In the genomic region with DNA sequence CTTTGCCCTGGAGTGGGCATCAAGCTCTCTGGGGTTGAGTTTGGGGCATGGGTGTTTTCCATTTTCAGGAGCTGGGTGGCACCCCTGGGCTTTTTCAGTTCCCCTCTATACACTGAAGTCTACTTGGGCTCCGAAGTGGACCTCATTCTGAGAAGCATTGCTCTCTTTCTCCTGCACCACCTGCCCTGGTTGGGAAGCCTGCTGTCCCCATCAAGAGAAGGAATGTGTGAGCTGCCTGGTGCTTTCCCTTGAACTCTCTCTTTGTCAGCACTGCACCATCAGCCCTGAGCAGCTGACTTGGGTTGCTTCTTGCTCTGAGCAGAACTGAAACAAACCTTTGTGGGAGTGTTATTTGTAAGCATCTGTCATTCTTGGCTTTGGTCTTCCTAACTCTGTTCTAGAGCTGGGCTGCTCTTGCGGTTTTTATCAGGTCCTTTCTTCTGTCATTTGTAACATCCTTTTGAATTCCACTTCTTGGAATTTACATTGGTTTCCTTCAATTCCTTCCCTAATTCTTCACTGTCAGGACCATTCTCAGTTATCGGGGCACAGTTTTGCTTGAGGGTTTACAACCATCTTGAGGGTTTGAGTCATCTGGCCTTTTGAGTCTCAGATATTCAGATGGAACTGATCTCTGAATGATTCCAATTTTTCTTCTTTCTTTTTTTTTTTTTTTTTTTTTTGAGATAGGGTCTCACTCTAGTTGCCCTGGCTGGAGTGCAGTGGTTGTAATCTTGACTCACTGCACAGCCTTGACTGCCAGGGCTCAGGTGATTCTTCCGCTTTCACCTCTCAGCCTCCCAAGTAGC, we compare ENCODE assay signal across 8 cellular contexts. TPM values are rescaled to one million over a fixed set of nuclear protein-coding genes. Genes with fewer than 3 reads are reported as not detected.
A peak's percentile ranks its signal among the peaks of the same experiment; 100 is the strongest.
DNase-seq lines count a peak whose midpoint lies in the region; ATAC-seq, FAIRE-seq and TF ChIP-seq lines count a peak whose summit lies in the region.

No MANE protein-coding gene starts in this region.

- peak; percentile 93 for FAIRE-seq in GM12892 (lab: Jason Lieb, UNC)

- CTCF ChIA-PET in MCF 10A (lab: Yijun Ruan, JAX) = interaction anchor here (0.8 to 1.0 kb wide), 2 partner anchors 41 to 53 kb away, joined by 3 to 4 read pairs; no protein-coding TSS in a partner anchor

- H3K4me3 Mint-ChIP-seq in MCF 10A (ENCODE audit: unreplicated experiment) = no peak overlapping the region

- peak; percentile 86 for ATAC-seq in GM21786 (IDR thresholded peaks at IDR 0.05; ENCODE audit: unreplicated experiment)

- BruUV-seq in MCF 10A (replicated peaks; lab: Mats Ljungman, UMichigan) = no TSS peak

- TF ChIP-seq CTCF in brain microvascular endothelial cell (IDR thresholded peaks at IDR 0.05; ENCODE audit: low read depth, low read length, missing control alignments) (no peak), lower leg skin (IDR thresholded peaks at IDR 0.05) (no peak), MCF 10A (IDR thresholded peaks at IDR 0.05; ENCODE audit: unreplicated experiment) (no peak)

- H3K27me3 ChIP-seq in brain microvascular endothelial cell (replicated peaks) = no peaks in the 10 kb centered on the region

- peaks cover 55% of the 10 kb centered on the region for H3K36me3 Mint-ChIP-seq in MCF 10A (ENCODE audit: insufficient read depth, unreplicated experiment)

- H3K27ac Mint-ChIP-seq in MCF 10A (ENCODE audit: low read depth, unreplicated experiment) = no peak overlapping the region

- H3K27me3 Mint-ChIP-seq in MCF 10A (ENCODE audit: insufficient read depth, unreplicated experiment) = no peaks in the 10 kb centered on the region

- peak; percentile 61 for DNase-seq in GM12892 (ENCODE audit: insufficient read length)
- DNase-seq in MV-4-11 (lab: John Stamatoyannopoulos, UW) = peak; percentile 78
- no peak for DNase-seq in brain microvascular endothelial cell
- DNase-seq in stimulated activated CD4-positive, alpha-beta T cell treated with anti-CD3 and anti-CD28 coated beads, Interleukin-15, amount 100 ng/mL, for 24 hours = peak; percentile 71
- no peak for DNase-seq in lower leg skin (ENCODE audit: low spot score in 2 of 2)
- DNase-seq in MCF 10A (ENCODE audit: unreplicated experiment) = no peak
- no peak for DNase-seq in NCI-H526 treated with DMSO at 0.1 percent for 48 hours (lab: John Stamatoyannopoulos, UW)

- in situ Hi-C loops in brain microvascular endothelial cell (cut with HindIII; ENCODE audit: low pct_ligation_motif_present, low sequenced_read_pairs) = no loop called here

- POLR2A ChIA-PET in MCF 10A (lab: Yijun Ruan, JAX) = interaction anchor here (0.6 to 1.1 kb wide), 3 partner anchors 15 to 1277 kb away, joined by 3 to 4 read pairs (median 4); no protein-coding TSS in a partner anchor

- H3K9me3 Mint-ChIP-seq in MCF 10A (ENCODE audit: unreplicated experiment) = no peaks in the 10 kb centered on the region

- intact Hi-C loops in lower leg skin (cut with DNase I; ENCODE audit: low total_unique reads) = no loop called here
- intact Hi-C loops in MCF 10A (cut with micrococcal nuclease) = no loop called here

- peaks cover 18% of the 10 kb centered on the region for H3K36me3 ChIP-seq in brain microvascular endothelial cell (replicated peaks)

- 71 to 73% methylated on average over 4 of the region's 4 CpGs for WGBS in lower leg skin, 2 donors

- TF ChIP-seq POLR2A in GM12892 (IDR thresholded peaks at IDR 0.05; ENCODE audit: low read depth, low read length) = no peak
- TF ChIP-seq POLR2A in lower leg skin (IDR thresholded peaks at IDR 0.05) = no peak

- H3K4me3 ChIP-seq in brain microvascular endothelial cell (ENCODE audit: low read depth, low read length) (no peak overlapping the region), lower leg skin (ENCODE audit: low read depth, poor library complexity, severe bottlenecking) (no peak overlapping the region)

- peak overlapping the region; percentile 12 for H3K27ac ChIP-seq in brain microvascular endothelial cell

- H3K4me1 Mint-ChIP-seq in MCF 10A (ENCODE audit: insufficient read depth, unreplicated experiment) = peaks cover 25% of the 10 kb centered on the region

RNA-seq across cellular contexts. Expression of gene UBE2L3, which starts 20.5 kb away (rescaled TPM):
- 56.4 TPM for polyA plus RNA-seq in GM12892 (2012; ENCODE audit: missing spikeins)
- total RNA-seq in lower leg skin (10 to 100 TPM; 28.0 to 42.4 (median 40.5) TPM), MCF 10A (2022) (44.2 and 49.0 TPM in 2 replicates)

RNA-seq across cellular contexts. Expression of gene RIMBP3C, which starts 36.7 kb away (rescaled TPM):
- polyA plus RNA-seq in GM12892 (2012; ENCODE audit: missing spikeins) = 0.06 TPM
- under 1 TPM in 2 of 4 donors, not detected in 2; 0.20 to 0.30 TPM for total RNA-seq in lower leg skin
- total RNA-seq in MCF 10A (2022) = 0.14 and 0.20 TPM in 2 replicates

RNA-seq across cellular contexts. Expression of gene YDJC, which starts 41.8 kb away (rescaled TPM):
- 5.6 TPM for polyA plus RNA-seq in GM12892 (2012; ENCODE audit: missing spikeins)
- total RNA-seq in lower leg skin (10 to 100 TPM; 42.2 to 72.2 (median 56.5) TPM), MCF 10A (2022) (58.6 and 83.5 TPM in 2 replicates)

RNA-seq across cellular contexts. Expression of gene CCDC116, which starts 44.6 kb away (rescaled TPM):
- polyA plus RNA-seq in GM12892 (2012; ENCODE audit: missing spikeins) = not detected
- total RNA-seq in lower leg skin (under 1 TPM in 2 of 4 donors, not detected in 2; 0.23 to 0.49 TPM), MCF 10A (2022) (0.21 TPM in 1 of 2 replicates, not detected in the other)

RNA-seq across cellular contexts. Expression of gene SDF2L1, which starts 54.1 kb away (rescaled TPM):
- 23.3 TPM for polyA plus RNA-seq in GM12892 (2012; ENCODE audit: missing spikeins)
- total RNA-seq in lower leg skin = 10 to 100 TPM in 3 of 4 donors, 1 to 10 TPM in 1; 8.2 to 21.4 (median 19.6) TPM
- 91.5 and 123 TPM in 2 replicates for total RNA-seq in MCF 10A (2022)

Comparison
In these comparisons a context has a peak if more than half of its experiments do, and no peak if none do; other contexts are left out.
1. DNase-seq: peak in GM12892 (single experiment), MV-4-11 (single experiment) and stimulated activated CD4-positive, alpha-beta T cell treated with anti-CD3 and anti-CD28 coated beads, Interleukin-15, amount 100 ng/mL, for 24 hours (single experiment); none in brain microvascular endothelial cell (single experiment), lower leg skin (0 of 2), MCF 10A (single experiment) and NCI-H526 treated with DMSO at 0.1 percent for 48 hours (single experiment).